Comparison of ENCODE assay signal across 15 cellular contexts in the genomic region with DNA sequence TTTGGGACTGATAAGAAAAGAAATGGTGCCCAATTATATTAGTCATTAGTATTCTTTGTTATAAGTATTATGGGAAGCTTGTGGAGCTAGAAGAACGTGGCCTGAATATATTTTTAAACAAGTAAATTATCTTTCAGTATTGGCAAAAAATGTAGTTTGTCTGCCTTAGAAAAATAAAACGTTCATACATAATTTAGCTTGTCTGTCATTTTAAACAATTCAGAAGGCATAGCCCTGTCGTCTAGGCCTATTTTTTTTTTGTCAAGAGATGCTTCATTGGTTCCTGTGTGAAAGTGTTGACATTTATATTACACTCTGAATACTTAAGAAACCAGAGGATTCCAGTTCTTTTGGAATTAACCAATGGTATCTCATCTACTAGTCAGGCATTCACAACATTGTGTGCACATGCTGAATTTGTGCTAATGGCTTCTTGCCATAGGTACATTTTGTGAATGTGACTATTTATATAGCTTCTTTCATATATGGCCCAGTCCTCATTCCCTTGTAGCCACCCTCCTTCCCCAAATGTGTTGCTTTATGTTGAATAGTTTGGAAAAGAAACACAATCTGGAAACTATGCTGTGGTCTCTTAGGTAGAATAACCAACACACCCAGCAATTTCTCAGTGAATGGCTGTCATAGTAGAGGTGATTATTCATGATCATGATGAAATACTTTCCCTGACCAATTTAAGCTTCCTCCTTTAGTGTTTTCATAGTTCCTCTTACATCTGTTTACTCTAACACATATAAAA.
DNase-seq lines count a peak whose midpoint lies in the region; ATAC-seq and TF ChIP-seq lines count a peak whose summit lies in the region.
"Had no signal": no experiment of that assay in that cellular context is flagged by ENCODE, and none has a peak within 500 bp of the region (broad histone marks: within the 10 kb centered on the region; RNA-seq: fewer than 3 reads in every experiment).

No MANE protein-coding gene starts in this region.

- H3K4me3 Mint-ChIP-seq in MCF 10A (ENCODE audit: unreplicated experiment) = no peak overlapping the region
- H3K4me3 Mint-ChIP-seq: activated CD8-positive, alpha-beta memory T cell treated with anti-CD3 and anti-CD28 coated beads, Interleukin-2, amount 10 ng/mL, durations not matched to agents 7 days and 5 days; T-helper 1 cell treated with Interleukin-12 subunit alpha and Interleukin-12 subunit beta and Interleukin-4 antibody, amounts not matched to agents 30 μg/mL and 1 μg/mL, for 36 hours had no signal

- H3K27ac ChIP-seq in breast epithelium = no peak overlapping the region
- H3K27ac ChIP-seq in PC-9 = peak overlapping the region; percentile 51
- peak overlapping the region in 7 of 8 donors; percentile 21 to 80 (median 56) for H3K27ac ChIP-seq in spleen

- H3K4me1 ChIP-seq in breast epithelium (no peaks in the 10 kb centered on the region), PC-9 (replicated peaks; ENCODE audit: insufficient read depth) (peaks cover 9% of the 10 kb centered on the region), spleen (peaks cover 0 to 7% (median 0%) of the 10 kb centered on the region in 6 donors)

- H3K27ac Mint-ChIP-seq in MCF 10A (ENCODE audit: low read depth, unreplicated experiment) = peak overlapping the region; percentile 88
- H3K27ac Mint-ChIP-seq: activated CD8-positive, alpha-beta memory T cell treated with anti-CD3 and anti-CD28 coated beads, Interleukin-2, amount 10 ng/mL, durations not matched to agents 7 days and 5 days; T-helper 1 cell treated with Interleukin-12 subunit alpha and Interleukin-12 subunit beta and Interleukin-4 antibody, amounts not matched to agents 30 μg/mL and 1 μg/mL, for 36 hours had no signal

- intact Hi-C loops in MCF 10A (cut with micrococcal nuclease) = no loop called here
- intact Hi-C loops in breast epithelium (cut with DNase I; ENCODE audit: low total_unique reads) = no loop called here
- intact Hi-C loops in PC-9 (cut with micrococcal nuclease; ENCODE audit: unreplicated experiment) = no loop called here
- intact Hi-C loops in spleen (cut with DNase I; ENCODE audit: low total_unique reads) = no loop called here

- no peaks in the 10 kb centered on the region for H4K20me1 ChIP-seq in PC-9 (ENCODE audit: insufficient read depth)

- H3K4me3 ChIP-seq in breast epithelium (no peak overlapping the region), PC-9 (no peak overlapping the region), spleen (peak overlapping the region in 1 of 8 donors; percentile 41)

- H3K27me3 Mint-ChIP-seq in MCF 10A (ENCODE audit: insufficient read depth, unreplicated experiment) = no peaks in the 10 kb centered on the region
- H3K27me3 Mint-ChIP-seq: activated CD8-positive, alpha-beta memory T cell treated with anti-CD3 and anti-CD28 coated beads, Interleukin-2, amount 10 ng/mL, durations not matched to agents 7 days and 5 days had no signal

- TF ChIP-seq POLR2A in breast epithelium (IDR thresholded peaks at IDR 0.05) = no peak
- TF ChIP-seq POLR2A in spleen (IDR thresholded peaks at IDR 0.05) = no peak

- H3K4me1 Mint-ChIP-seq in MCF 10A (ENCODE audit: insufficient read depth, unreplicated experiment) = peaks cover 22% of the 10 kb centered on the region
- H3K4me1 Mint-ChIP-seq: activated CD8-positive, alpha-beta memory T cell treated with anti-CD3 and anti-CD28 coated beads, Interleukin-2, amount 10 ng/mL, durations not matched to agents 7 days and 5 days had no signal

- CTCF ChIA-PET in MCF 10A (lab: Yijun Ruan, JAX) (interaction anchor here (0.7 to 0.9 kb wide), 5 partner anchors 22 to 1028 kb away, joined by 3 to 5 read pairs (median 4); no protein-coding TSS in a partner anchor), PC-9 (lab: Charles Lee) (no interaction called here)

- no peak overlapping the region for H3K4me2 ChIP-seq in PC-9

- no peaks in the 10 kb centered on the region for H3K36me3 ChIP-seq in breast epithelium
- H3K36me3 ChIP-seq in PC-9 (ENCODE audit: low read depth) = no peaks in the 10 kb centered on the region
- no peaks in the 10 kb centered on the region for H3K36me3 ChIP-seq in spleen

- no peaks in the 10 kb centered on the region for H3K79me2 ChIP-seq in PC-9 (ENCODE audit: low read depth)

- no peak overlapping the region for H2AFZ ChIP-seq in PC-9

- peaks cover 6% of the 10 kb centered on the region for H3K36me3 Mint-ChIP-seq in MCF 10A (ENCODE audit: insufficient read depth, unreplicated experiment)

- 78 to 87% (median 83%) methylated on average over 3 of the region's 3 CpGs for WGBS in spleen, 5 donors

- no peaks in the 10 kb centered on the region for H3F3A ChIP-seq in PC-9 (ENCODE audit: insufficient read depth, low read depth)

- BruUV-seq in MCF 10A (replicated peaks; lab: Mats Ljungman, UMichigan) (no TSS peak), PC-9 (replicated peaks; lab: Mats Ljungman, UMichigan) (no TSS peak)

- no peaks in the 10 kb centered on the region for H3K27me3 ChIP-seq in breast epithelium
- H3K27me3 ChIP-seq in PC-9 (ENCODE audit: insufficient read depth, low read depth) = no peaks in the 10 kb centered on the region
- H3K27me3 ChIP-seq in spleen (replicated peaks in 1 of 7) = no peaks in the 10 kb centered on the region

- ATAC-seq in HG03139 (IDR thresholded peaks at IDR 0.05; ENCODE audit: unreplicated experiment) = no peak
- ATAC-seq: activated CD8-positive, alpha-beta memory T cell treated with anti-CD3 and anti-CD28 coated beads, Interleukin-2, amount 10 ng/mL, durations not matched to agents 7 days and 5 days; stimulated activated naive CD8-positive, alpha-beta T cell treated with anti-CD3 and anti-CD28 coated beads, Interleukin-15, Interleukin-2, amounts not matched to agents 100 U/mL and 50 U/mL, for 24 hours had no signal

- no peak for TF ChIP-seq CTCF in MCF 10A (IDR thresholded peaks at IDR 0.05; ENCODE audit: unreplicated experiment)
- no peak for TF ChIP-seq CTCF in breast epithelium (IDR thresholded peaks at IDR 0.05)
- no peak for TF ChIP-seq CTCF in PC-9 (conservative IDR thresholded peaks at IDR 0.05)
- TF ChIP-seq CTCF in spleen (IDR thresholded peaks at IDR 0.05 in 8 of 11, conservative IDR thresholded peaks at IDR 0.05 in 3 of 11) = no peak

- no peaks in the 10 kb centered on the region for H3K9me3 ChIP-seq in breast epithelium
- no peaks in the 10 kb centered on the region for H3K9me3 ChIP-seq in PC-9 (ENCODE audit: insufficient read depth, low read depth)
- no peaks in the 10 kb centered on the region for H3K9me3 ChIP-seq in spleen

- no peaks in the 10 kb centered on the region for H3K9me2 ChIP-seq in PC-9 (ENCODE audit: insufficient read depth)

- no peaks in the 10 kb centered on the region for H3K9me3 Mint-ChIP-seq in MCF 10A (ENCODE audit: unreplicated experiment)

- peak; percentile 49 for DNase-seq in MCF 10A (ENCODE audit: unreplicated experiment)
- DNase-seq in breast epithelium (ENCODE audit: low spot score in 2 of 2) = no peak
- peak in 1 of 2 experiments; percentile 36 for DNase-seq in PC-9
- DNase-seq in fibroblast of gingiva (ENCODE audit: low read depth) = peak; percentile 45
- DNase-seq in spleen = no peak
- no peak for DNase-seq in effector CD8-positive, alpha-beta T cell (lab: John Stamatoyannopoulos, UW)
- no peak for DNase-seq in COLO829 (ENCODE audit: low spot score)
- DNase-seq: ACHN; activated CD8-positive, alpha-beta memory T cell treated with anti-CD3 and anti-CD28 coated beads, Interleukin-2, amount 10 ng/mL, durations not matched to agents 7 days and 5 days; GOT3; NCI-H526; stimulated activated CD4-positive, alpha-beta T cell treated with anti-CD3 and anti-CD28 coated beads, Interleukin-1b, Interleukin-23, amount 100 ng/mL, for 48 hours; stimulated activated naive CD8-positive, alpha-beta T cell treated with anti-CD3 and anti-CD28 coated beads, Interleukin-15, Interleukin-2, amounts not matched to agents 100 U/mL and 50 U/mL, for 24 hours had no signal

- POLR2A ChIA-PET in MCF 10A (lab: Yijun Ruan, JAX) (interaction anchor here (0.6 to 1.2 kb wide), 5 partner anchors 9 to 499 kb away, joined by 3 to 6 read pairs (median 4); no protein-coding TSS in a partner anchor), PC-9 (lab: Charles Lee; ENCODE audit: unreplicated experiment) (no interaction called here)

Comparison
In these comparisons a context has a peak if more than half of its experiments do, and no peak if none do; other contexts are left out.
1. DNase-seq: peak in MCF 10A (single experiment) and fibroblast of gingiva (single experiment); none in breast epithelium (0 of 2), spleen (single experiment), effector CD8-positive, alpha-beta T cell (single experiment) and COLO829 (single experiment).
2. H3K27ac ChIP-seq: peak in PC-9 (single experiment) and spleen (7 of 8); none in breast epithelium (0 of 2).